In the genomic region with DNA sequence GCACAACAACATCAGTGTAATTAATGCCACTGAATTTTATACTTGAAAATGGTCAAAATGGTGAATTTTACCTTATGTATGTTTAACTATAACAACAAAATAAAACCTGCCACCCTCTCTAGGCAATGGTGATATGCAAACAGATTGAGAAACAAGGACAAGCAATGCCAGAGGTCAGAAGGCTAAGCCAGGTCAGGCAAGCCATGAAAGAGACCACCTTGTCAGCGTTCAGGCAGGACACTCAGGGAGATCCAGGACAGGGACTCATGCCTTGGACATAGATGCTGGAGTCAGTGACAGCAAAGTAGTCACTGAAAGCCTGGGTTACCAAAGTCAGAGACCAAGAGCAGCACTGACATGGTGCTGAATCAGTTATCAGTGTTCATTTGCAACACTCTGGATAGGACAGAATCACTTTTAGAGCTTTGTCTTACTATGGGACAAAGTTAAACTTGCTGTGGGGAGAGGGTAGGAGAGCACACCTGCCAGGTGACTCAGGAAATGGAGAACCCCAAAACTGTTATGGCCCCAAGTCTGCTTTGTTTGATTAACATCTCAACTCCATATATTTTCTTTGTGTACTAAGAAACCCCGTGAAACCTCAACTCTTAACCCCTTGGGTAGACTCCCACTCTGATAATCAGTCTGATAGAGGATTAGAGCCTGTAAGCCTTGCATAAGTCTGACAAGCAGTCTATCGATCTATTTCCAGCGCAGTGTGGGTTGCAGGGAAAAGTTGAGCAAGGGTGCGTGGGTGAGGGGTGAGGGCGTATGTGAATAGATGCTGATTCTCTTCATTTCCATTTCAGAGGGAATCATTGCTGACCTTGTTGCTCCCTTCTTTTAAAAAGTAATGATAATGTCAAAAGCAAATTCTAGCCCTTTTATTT, we compare ENCODE assay signal across 18 cellular contexts. TPM values are rescaled to one million over a fixed set of nuclear protein-coding genes. Genes with fewer than 3 reads are reported as not detected.
"Had no signal": no experiment of that assay in that cellular context is flagged by ENCODE, and none has a peak within 500 bp of the region (broad histone marks: within the 10 kb centered on the region; RNA-seq: fewer than 3 reads in every experiment).

No MANE protein-coding gene starts in this region.

- H3K4me2 ChIP-seq: smooth muscle cell had no signal

- H3K36me3 ChIP-seq: ascending aorta, gastroesophageal sphincter, left lung, stomach, thyroid gland had no signal

- H3K4me3 ChIP-seq: ascending aorta, gastroesophageal sphincter, left lung, lung, smooth muscle cell, stomach, thyroid gland had no signal

- H3K27me3 ChIP-seq: ascending aorta, gastroesophageal sphincter, left lung, stomach, thyroid gland had no signal

- H3K27ac ChIP-seq: ascending aorta, gastroesophageal sphincter, left lung, stomach, thyroid gland had no signal

- H3K9me3 ChIP-seq: ascending aorta, gastroesophageal sphincter, left lung, stomach, thyroid gland had no signal

- ATAC-seq: activated CD4-positive, CD25-positive, alpha-beta regulatory T cell treated with anti-CD3 and anti-CD28 coated beads, Interleukin-2, amount 50 U/mL, for 24 hours; gastroesophageal sphincter; left lung; stimulated activated naive B cell treated with anti-CD40 and anti-IgM and Interleukin-4, amounts not matched to agents 10 μg/mL and 1 μg/mL and 100 μg/mL, for 72 hours had no signal

- H3K4me1 ChIP-seq: ascending aorta, gastroesophageal sphincter, left lung, stomach, thyroid gland had no signal

- DNase-seq: activated CD4-positive, alpha-beta T cell treated with anti-CD3 and anti-CD28 coated beads for 48 hours; activated CD4-positive, alpha-beta T cell treated with anti-CD3 and anti-CD28 coated beads, Interleukin-2, amount 50 U/mL, for 48 hours; activated CD8-positive, alpha-beta memory T cell treated with anti-CD3 and anti-CD28 coated beads, Interleukin-2, amount 50 U/mL, for 4 hours; activated effector memory CD4-positive, alpha-beta T cell treated with anti-CD3 and anti-CD28 coated beads, Interleukin-2, amount 50 U/mL, for 16 hours; activated naive CD4-positive, alpha-beta T cell treated with anti-CD3 and anti-CD28 coated beads for 36 hours; activated naive CD8-positive, alpha-beta T cell treated with anti-CD3 and anti-CD28 coated beads, Interleukin-2, amount 10 ng/mL, durations not matched to agents 7 days and 5 days; activated T-cell treated with anti-CD3 and anti-CD28 coated beads, Interleukin-2, amount 50 U/mL, for 1 hour; left lung; stimulated activated CD4-positive, alpha-beta T cell treated with anti-CD3 and anti-CD28 coated beads, Interleukin-1b, Interleukin-23, amount 100 ng/mL, for 48 hours; stimulated activated naive B cell treated with anti-CD40 and anti-IgM and Interleukin-4, amounts not matched to agents 10 μg/mL and 1 μg/mL and 100 μg/mL, for 72 hours; stomach; thyroid gland had no signal

RNA-seq across cellular contexts. Expression of a gene that starts 48.7 kb away (rescaled TPM):
- polyA plus RNA-seq: endothelial cell of umbilical vein had no signal
